ENCODE assay signal across 11 cellular contexts in genomic region chr21:35178812-35179211, GRCh38.
A peak's percentile ranks its signal among the peaks of the same experiment; 100 is the strongest.
DNase-seq lines count a peak whose midpoint lies in the region; ATAC-seq and TF ChIP-seq lines count a peak whose summit lies in the region.
"Had no signal": no experiment of that assay in that cellular context is flagged by ENCODE, and none has a peak within 500 bp of the region (broad histone marks: within the 10 kb centered on the region; RNA-seq: fewer than 3 reads in every experiment).

No MANE protein-coding gene starts in this region.

- no peaks in the 10 kb centered on the region for H3K27me3 Mint-ChIP-seq in Calu3 (ENCODE audit: unreplicated experiment)
- H3K27me3 Mint-ChIP-seq in activated T-helper 1 cell treated with anti-CD3 and anti-CD28 coated beads, Interleukin-12 subunit alpha, Interleukin-12 subunit beta, Interleukin-2, Interleukin-4 antibody, amounts not matched to agents 30 ng/mL and 10 ng/mL and 1 ng/mL, durations not matched to agents 14 hours and 24 hours and 36 hours (ENCODE audit: insufficient read depth), result peaks cover 2% of the 10 kb centered on the region
- H3K27me3 Mint-ChIP-seq: T-helper 17 cell had no signal

- DNase-seq in Calu3, result no peak
- peak; percentile 51 for DNase-seq in HS-27A (ENCODE audit: low read depth)
- no peak for DNase-seq in activated T-helper 1 cell treated with anti-CD3 and anti-CD28 coated beads, Interleukin-12 subunit alpha, Interleukin-12 subunit beta, Interleukin-2, Interleukin-4 antibody, amounts not matched to agents 30 ng/mL and 10 ng/mL and 1 ng/mL, durations not matched to agents 14 hours and 24 hours and 36 hours (ENCODE audit: low spot score)
- peak; percentile 83 for DNase-seq in kidney tubule cell (ENCODE audit: low spot score)
- DNase-seq: CD8-positive, alpha-beta T cell; Karpas-422; right lobe of liver; T-helper 17 cell had no signal

- ATAC-seq in GM19395 (IDR thresholded peaks at IDR 0.05; ENCODE audit: unreplicated experiment) (no peak), HG03342 (IDR thresholded peaks at IDR 0.05; ENCODE audit: unreplicated experiment) (no peak), GM18873 (IDR thresholded peaks at IDR 0.05; ENCODE audit: low FRiP score, unreplicated experiment) (no peak)
- ATAC-seq: CD8-positive, alpha-beta T cell; right lobe of liver; T-helper 17 cell had no signal

- H3K9me3 Mint-ChIP-seq in Calu3 (ENCODE audit: low read depth, unreplicated experiment), result peaks cover 9% of the 10 kb centered on the region
- H3K9me3 Mint-ChIP-seq in activated T-helper 1 cell treated with anti-CD3 and anti-CD28 coated beads, Interleukin-12 subunit alpha, Interleukin-12 subunit beta, Interleukin-2, Interleukin-4 antibody, amounts not matched to agents 30 ng/mL and 10 ng/mL and 1 ng/mL, durations not matched to agents 14 hours and 24 hours and 36 hours, result peaks cover 45% of the 10 kb centered on the region

- CTCF ChIA-PET in Calu3 (lab: Charles Lee), result no interaction called here

- peaks cover 5% of the 10 kb centered on the region for H3K36me3 Mint-ChIP-seq in Calu3 (ENCODE audit: insufficient read depth, unreplicated experiment)
- H3K36me3 Mint-ChIP-seq in activated T-helper 1 cell treated with anti-CD3 and anti-CD28 coated beads, Interleukin-12 subunit alpha, Interleukin-12 subunit beta, Interleukin-2, Interleukin-4 antibody, amounts not matched to agents 30 ng/mL and 10 ng/mL and 1 ng/mL, durations not matched to agents 14 hours and 24 hours and 36 hours (ENCODE audit: low read depth), result peaks cover 11% of the 10 kb centered on the region
- H3K36me3 Mint-ChIP-seq: CD8-positive, alpha-beta T cell had no signal

- H3K4me3 Mint-ChIP-seq in Calu3 (ENCODE audit: low read depth, unreplicated experiment), result no peak overlapping the region
- no peak overlapping the region for H3K4me3 Mint-ChIP-seq in activated T-helper 1 cell treated with anti-CD3 and anti-CD28 coated beads, Interleukin-12 subunit alpha, Interleukin-12 subunit beta, Interleukin-2, Interleukin-4 antibody, amounts not matched to agents 30 ng/mL and 10 ng/mL and 1 ng/mL, durations not matched to agents 14 hours and 24 hours and 36 hours
- H3K4me3 Mint-ChIP-seq: CD8-positive, alpha-beta T cell; T-helper 17 cell had no signal

- H3K4me1 Mint-ChIP-seq in Calu3 (ENCODE audit: low read depth, unreplicated experiment), result peaks cover 34% of the 10 kb centered on the region
- H3K4me1 Mint-ChIP-seq in activated T-helper 1 cell treated with anti-CD3 and anti-CD28 coated beads, Interleukin-12 subunit alpha, Interleukin-12 subunit beta, Interleukin-2, Interleukin-4 antibody, amounts not matched to agents 30 ng/mL and 10 ng/mL and 1 ng/mL, durations not matched to agents 14 hours and 24 hours and 36 hours (ENCODE audit: low read depth), result peaks cover 21% of the 10 kb centered on the region
- H3K4me1 Mint-ChIP-seq: T-helper 17 cell had no signal

- H3K27ac Mint-ChIP-seq in Calu3 (ENCODE audit: unreplicated experiment), result peak overlapping the region; percentile 87
- peak overlapping the region; percentile 61 for H3K27ac Mint-ChIP-seq in activated T-helper 1 cell treated with anti-CD3 and anti-CD28 coated beads, Interleukin-12 subunit alpha, Interleukin-12 subunit beta, Interleukin-2, Interleukin-4 antibody, amounts not matched to agents 30 ng/mL and 10 ng/mL and 1 ng/mL, durations not matched to agents 14 hours and 24 hours and 36 hours
- H3K27ac Mint-ChIP-seq: CD8-positive, alpha-beta T cell; T-helper 17 cell had no signal

- intact Hi-C loops in Calu3 (cut with micrococcal nuclease; ENCODE audit: unreplicated experiment), result no loop called here
- intact Hi-C loops in activated T-helper 1 cell treated with anti-CD3 and anti-CD28 coated beads, Interleukin-12 subunit alpha, Interleukin-12 subunit beta, Interleukin-2, Interleukin-4 antibody, amounts not matched to agents 30 ng/mL and 10 ng/mL and 1 ng/mL, durations not matched to agents 14 hours and 24 hours and 36 hours (cut with micrococcal nuclease), result loop anchor here (2.0 to 5.0 kb wide), 2 partner anchors 28 to 38 kb away; no protein-coding TSS in a partner anchor

- BruUV-seq in Calu3 (replicated peaks; lab: Mats Ljungman, UMichigan), result no TSS peak

- no peak for TF ChIP-seq CTCF in Calu3 (IDR thresholded peaks at IDR 0.05; ENCODE audit: unreplicated experiment)

Comparison
In these comparisons a context has a peak if more than half of its experiments do, and no peak if none do; other contexts are left out.
1. DNase-seq: peak in HS-27A (single experiment) and kidney tubule cell (single experiment); none in Calu3 (single experiment) and activated T-helper 1 cell treated with anti-CD3 and anti-CD28 coated beads, Interleukin-12 subunit alpha, Interleukin-12 subunit beta, Interleukin-2, Interleukin-4 antibody, amounts not matched to agents 30 ng/mL and 10 ng/mL and 1 ng/mL, durations not matched to agents 14 hours and 24 hours and 36 hours (single experiment).